In the genomic region with DNA sequence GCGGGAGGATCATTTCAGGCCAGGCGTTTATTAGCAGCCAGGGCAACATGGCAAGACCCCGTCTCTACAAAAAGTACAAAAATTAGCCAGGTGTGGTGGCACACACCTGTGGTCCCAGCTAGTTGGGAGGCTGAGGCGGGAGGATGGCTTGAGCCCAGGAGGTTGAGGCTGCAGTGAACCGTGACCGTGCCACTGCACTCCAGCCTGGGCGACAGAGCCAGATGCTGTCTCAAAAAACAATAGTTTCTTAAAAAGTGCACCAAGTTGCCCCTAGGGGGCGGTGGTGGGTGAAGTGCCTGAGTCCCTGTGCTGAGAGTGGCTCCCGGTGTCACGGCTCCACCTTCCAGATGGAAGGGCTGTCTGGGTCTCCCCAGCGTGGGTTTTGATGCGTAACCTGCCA, we compare ENCODE assay signal across 8 cellular contexts.
DNase-seq lines count a peak whose midpoint lies in the region; ATAC-seq and TF ChIP-seq lines count a peak whose summit lies in the region.
"Not testable (repeated sequence)": the region's sequence is repeated elsewhere in the genome, so short reads cannot be mapped to it uniquely, and the experiment has no call there.

No MANE protein-coding gene starts in this region.

- TF ChIP-seq CTCF in smooth muscle cell (IDR thresholded peaks at IDR 0.05; ENCODE audit: borderline replicate concordance, insufficient read depth, poor library complexity, severe bottlenecking) (peak; percentile 63), upper lobe of right lung (IDR thresholded peaks at IDR 0.05) (peak; percentile 59)

- H4K20me1 ChIP-seq in smooth muscle cell (ENCODE audit: low read depth) = peaks cover 100% of the 10 kb centered on the region

- not testable (repeated sequence) for H3F3A ChIP-seq in smooth muscle cell (ENCODE audit: low read depth)

- H3K4me1 ChIP-seq in smooth muscle cell (ENCODE audit: low read depth); upper lobe of right lung: not testable (repeated sequence)

- WGBS in smooth muscle cell (ENCODE audit: low lambda C conversion rate) = 69% methylated on average over 12 of the region's 12 CpGs

- DNase-seq in GM03348 (ENCODE audit: low spot score) (peak; percentile 77), MV-4-11 (lab: John Stamatoyannopoulos, UW) (peak; percentile 52), SHP77 treated with DMSO at 0.1 percent for 48 hours (lab: John Stamatoyannopoulos, UW) (peak; percentile 15), cerebellar cortex (ENCODE audit: low spot score) (peak; percentile 65), islet precursor cell (peak; percentile 82)
- DNase-seq in activated CD8-positive, alpha-beta memory T cell treated with anti-CD3 and anti-CD28 coated beads for 48 hours (ENCODE audit: low read depth in 2 of 3, low spot score in 2 of 3) = peak; percentile 33 to 45 (median 38)
- not testable (repeated sequence) for DNase-seq in smooth muscle cell (lab: John Stamatoyannopoulos, UW; ENCODE audit: unreplicated experiment); upper lobe of right lung

- not testable (repeated sequence) for H3K36me3 ChIP-seq in smooth muscle cell (ENCODE audit: low read depth)
- H3K36me3 ChIP-seq in upper lobe of right lung = peaks cover 20% of the 10 kb centered on the region

- not testable (repeated sequence) for H2AFZ ChIP-seq in smooth muscle cell (ENCODE audit: low read depth)

- H3K4me3 ChIP-seq in smooth muscle cell, upper lobe of right lung: not testable (repeated sequence)

- H3K27me3 ChIP-seq in smooth muscle cell (ENCODE audit: low read depth); upper lobe of right lung: not testable (repeated sequence)

- not testable (repeated sequence) for H3K9me3 ChIP-seq in smooth muscle cell (replicated peaks; ENCODE audit: low read depth); upper lobe of right lung

- peaks cover 92% of the 10 kb centered on the region for H3K79me2 ChIP-seq in smooth muscle cell (ENCODE audit: low read depth)

- not testable (repeated sequence) for H3K4me2 ChIP-seq in smooth muscle cell

- intact Hi-C loops in upper lobe of right lung (cut with DNase I) = not testable (repeated sequence)

- not testable (repeated sequence) for H3K9ac ChIP-seq in smooth muscle cell (ENCODE audit: low read depth)

- ATAC-seq in upper lobe of right lung = peak; percentile 38

- H3K27ac ChIP-seq in smooth muscle cell (ENCODE audit: low read depth) = peak overlapping the region; percentile 6
- not testable (repeated sequence) for H3K27ac ChIP-seq in upper lobe of right lung
